In the genomic region with DNA sequence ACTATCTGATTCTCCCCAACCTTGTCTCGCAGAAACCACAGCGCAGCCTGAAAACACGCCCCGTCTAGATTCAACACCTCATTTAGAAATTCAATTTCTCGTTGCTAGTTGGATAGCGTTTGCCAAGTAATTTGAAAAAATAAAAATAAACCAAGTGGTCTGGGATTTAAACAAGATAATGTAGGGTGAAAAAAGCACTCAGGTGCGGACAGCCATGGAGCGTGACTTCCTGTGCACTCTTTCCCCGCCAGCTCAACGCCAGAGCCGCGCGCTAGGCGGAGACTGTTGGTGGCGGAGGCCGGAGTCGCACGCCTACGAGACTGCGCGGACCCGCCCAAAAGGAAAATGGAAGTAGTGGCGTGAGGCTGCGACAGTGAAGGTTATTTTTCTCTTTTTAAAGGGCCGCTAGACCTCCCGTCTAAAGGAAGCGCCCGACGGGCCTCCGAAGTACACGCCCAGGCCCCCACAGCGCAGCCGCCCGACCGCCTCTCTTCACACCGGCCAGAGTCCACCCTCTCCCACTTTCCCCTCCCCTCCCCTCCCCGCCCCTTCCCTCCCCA, we compare ENCODE assay signal across 8 cellular contexts. TPM values are rescaled to one million over a fixed set of nuclear protein-coding genes. Genes with fewer than 3 reads are reported as not detected.
DNase-seq lines count a peak whose midpoint lies in the region; ATAC-seq, FAIRE-seq and TF ChIP-seq lines count a peak whose summit lies in the region.

No MANE protein-coding gene starts in this region.

- H3K4me1 ChIP-seq in right atrium auricular region (peaks cover 0 to 40% of the 10 kb centered on the region in 2 donors), skeletal muscle tissue (ENCODE audit: control insufficient read depth in 3 of 3, insufficient read depth in 3 of 3, low read length in 3 of 3) (peaks cover 11 to 34% (median 18%) of the 10 kb centered on the region in 3 donors)

- H3K4me3 Mint-ChIP-seq in IgD-negative memory B cell: peak overlapping the region; percentile 81 to 97 (median 94)
- peak overlapping the region; percentile 99 for H3K4me3 Mint-ChIP-seq in activated naive CD4-positive, alpha-beta T cell treated with anti-CD3 and anti-CD28 coated beads, Interleukin-2, amount 50 U/mL, for 24 hours

- H3K9me3 ChIP-seq in right atrium auricular region: no peaks in the 10 kb centered on the region
- no peaks in the 10 kb centered on the region for H3K9me3 ChIP-seq in skeletal muscle tissue (ENCODE audit: control insufficient read depth in 3 of 3, low read length in 3 of 3)

- peak in 1 of 2 donors; percentile 49 for TF ChIP-seq CTCF in right atrium auricular region (IDR thresholded peaks at IDR 0.05)

- peak; percentile 72 for ATAC-seq in GM21529 (IDR thresholded peaks at IDR 0.05; ENCODE audit: unreplicated experiment)

- H3K9me3 Mint-ChIP-seq in IgD-negative memory B cell: peaks cover 0 to 2% (median 2%) of the 10 kb centered on the region in 3 donors
- no peaks in the 10 kb centered on the region for H3K9me3 Mint-ChIP-seq in activated naive CD4-positive, alpha-beta T cell treated with anti-CD3 and anti-CD28 coated beads, Interleukin-2, amount 50 U/mL, for 24 hours

- peaks cover 0 to 23% (median 16%) of the 10 kb centered on the region in 3 donors for H3K4me1 Mint-ChIP-seq in IgD-negative memory B cell
- H3K4me1 Mint-ChIP-seq in activated naive CD4-positive, alpha-beta T cell treated with anti-CD3 and anti-CD28 coated beads, Interleukin-2, amount 50 U/mL, for 24 hours: peaks cover 41% of the 10 kb centered on the region

- FAIRE-seq in urothelium cell line (lab: Jason Lieb, UNC): no peak

- DNase-seq in DMS53 (lab: John Stamatoyannopoulos, UW): peak; percentile 87
- peak; percentile 88 for DNase-seq in right atrium auricular region (ENCODE audit: low spot score)
- no peak for DNase-seq in urothelium cell line (ENCODE audit: low spot score)

- peak; percentile 73 for TF ChIP-seq POLR2A in Raji (IDR thresholded peaks at IDR 0.05; ENCODE audit: insufficient read depth, low read depth, low read length)

- H3K27me3 ChIP-seq in right atrium auricular region (no peaks in the 10 kb centered on the region), skeletal muscle tissue (ENCODE audit: control insufficient read depth in 3 of 3, insufficient read depth in 3 of 3, low read length in 3 of 3) (no peaks in the 10 kb centered on the region)

- H3K36me3 ChIP-seq in right atrium auricular region: no peaks in the 10 kb centered on the region
- no peaks in the 10 kb centered on the region for H3K36me3 ChIP-seq in skeletal muscle tissue (ENCODE audit: control insufficient read depth in 3 of 3, insufficient read depth in 3 of 3, low read length in 3 of 3)

- H3K4me3 ChIP-seq in right atrium auricular region (peak overlapping the region; percentile 82 to 97), skeletal muscle tissue (ENCODE audit: low read length in 3 of 3) (peak overlapping the region; percentile 71 to 96 (median 92))

- peaks cover 3% of the 10 kb centered on the region for H3K36me3 Mint-ChIP-seq in IgD-negative memory B cell
- H3K36me3 Mint-ChIP-seq in activated naive CD4-positive, alpha-beta T cell treated with anti-CD3 and anti-CD28 coated beads, Interleukin-2, amount 50 U/mL, for 24 hours: peaks cover 7% of the 10 kb centered on the region

- H3K27ac Mint-ChIP-seq in IgD-negative memory B cell: peak overlapping the region; percentile 84 to 99 (median 97)
- H3K27ac Mint-ChIP-seq in activated naive CD4-positive, alpha-beta T cell treated with anti-CD3 and anti-CD28 coated beads, Interleukin-2, amount 50 U/mL, for 24 hours: peak overlapping the region; percentile 99

- peak overlapping the region; percentile 92 to 97 for H3K27ac ChIP-seq in right atrium auricular region
- peak overlapping the region; percentile 99 for H3K27ac ChIP-seq in skeletal muscle tissue (ENCODE audit: low read depth, low read length)

- peak overlapping the region; percentile 86 to 97 (median 92) for H3K9ac ChIP-seq in skeletal muscle tissue (ENCODE audit: low read depth in 1 of 3, low read length in 3 of 3)

- no peaks in the 10 kb centered on the region for H3K27me3 Mint-ChIP-seq in IgD-negative memory B cell
- no peaks in the 10 kb centered on the region for H3K27me3 Mint-ChIP-seq in activated naive CD4-positive, alpha-beta T cell treated with anti-CD3 and anti-CD28 coated beads, Interleukin-2, amount 50 U/mL, for 24 hours

RNA-seq across cellular contexts. Expression of gene CCNT2, which starts 0.6 kb away (rescaled TPM):
- 23.2 TPM for polyA plus RNA-seq in IgD-negative memory B cell
- total RNA-seq in right atrium auricular region (10 to 100 TPM; 12.0 to 12.5 TPM), skeletal muscle tissue (35.0 TPM)
